26 cellular contexts compared by ENCODE assay signal in the genomic region with DNA sequence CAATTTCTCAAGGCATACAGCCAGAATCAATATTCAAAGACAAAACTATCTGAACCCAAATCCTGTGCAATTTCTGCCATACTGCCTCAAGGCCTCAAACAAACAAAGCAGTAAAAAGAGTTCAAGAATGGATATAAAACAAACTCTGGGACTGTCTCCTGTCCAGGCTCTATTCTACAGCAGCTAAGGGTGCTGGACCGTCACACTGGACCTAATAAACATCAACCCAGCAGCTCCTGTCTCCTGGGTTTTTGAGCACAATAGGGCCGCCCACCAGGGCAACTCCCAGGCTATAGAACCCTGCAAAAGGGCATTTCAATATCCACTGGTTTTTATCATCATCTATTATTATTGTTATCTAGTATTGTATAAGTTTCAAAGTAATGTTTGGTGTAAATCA.
"Had no signal": no experiment of that assay in that cellular context is flagged by ENCODE, and none has a peak within 500 bp of the region (broad histone marks: within the 10 kb centered on the region; RNA-seq: fewer than 3 reads in every experiment).

No MANE protein-coding gene starts in this region.

- H3K27ac ChIP-seq: ascending aorta, breast epithelium, cardiac muscle cell, coronary artery, dorsolateral prefrontal cortex, heart right ventricle, hepatocyte had no signal

- H2AFZ ChIP-seq: hepatocyte had no signal

- H3K4me2 ChIP-seq: hepatocyte had no signal

- H3K9me3 ChIP-seq: ascending aorta, breast epithelium, heart right ventricle had no signal

- H3K4me3 ChIP-seq: ascending aorta, breast epithelium, cardiac muscle cell, coronary artery, dorsolateral prefrontal cortex, heart right ventricle, hepatocyte had no signal

- DNase-seq: activated CD4-positive, alpha-beta memory T cell treated with anti-CD3 and anti-CD28 coated beads for 36 hours; activated CD4-positive, alpha-beta T cell treated with anti-CD3 and anti-CD28 coated beads for 36 hours; activated CD4-positive, alpha-beta T cell treated with anti-CD3 and anti-CD28 coated beads, Interleukin-2, amount 10 ng/mL, durations not matched to agents 24 days and 14 days; activated CD4-positive, CD25-positive, alpha-beta regulatory T cell; activated CD4-positive, CD25-positive, alpha-beta regulatory T cell treated with anti-CD3 and anti-CD28 coated beads, Interleukin-2, amount 50 U/mL, for 72 hours; activated CD8-positive, alpha-beta memory T cell treated with anti-CD3 and anti-CD28 coated beads, Interleukin-2, amount 10 ng/mL, durations not matched to agents 7 days and 5 days; activated CD8-positive, alpha-beta memory T cell treated with anti-CD3 and anti-CD28 coated beads, Interleukin-2, amount 50 U/mL, for 4 hours; activated CD8-positive, alpha-beta T cell treated with anti-CD3 and anti-CD28 coated beads, Interleukin-2, amount 10 ng/mL, durations not matched to agents 7 days and 5 days; activated gamma-delta T cell; activated naive CD4-positive, alpha-beta T cell; activated naive CD4-positive, alpha-beta T cell treated with anti-CD3 and anti-CD28 coated beads, Interleukin-2, amount 10 ng/mL, durations not matched to agents 7 days and 5 days; activated naive CD8-positive, alpha-beta T cell treated with anti-CD3 and anti-CD28 coated beads, Interleukin-2, amount 10 ng/mL, durations not matched to agents 7 days and 5 days; activated T-cell treated with anti-CD3 and anti-CD28 coated beads, Interleukin-2, amount 50 U/mL, for 24 hours; activated T-cell treated with anti-CD3 and anti-CD28 coated beads, Interleukin-2, amount 50 U/mL, for 72 hours; dorsolateral prefrontal cortex; effector memory CD4-positive, alpha-beta T cell; endodermal cell; glutamatergic neuron; heart right ventricle; T-helper 17 cell; T1000 had no signal

- H3K4me1 ChIP-seq: ascending aorta, breast epithelium, heart right ventricle had no signal

- H3K27me3 ChIP-seq: ascending aorta, breast epithelium, cardiac muscle cell, dorsolateral prefrontal cortex, heart right ventricle, hepatocyte had no signal

- H3K36me3 ChIP-seq: ascending aorta, breast epithelium, cardiac muscle cell, heart right ventricle had no signal
